Comparison of ENCODE assay signal across 30 cellular contexts in the genomic region with DNA sequence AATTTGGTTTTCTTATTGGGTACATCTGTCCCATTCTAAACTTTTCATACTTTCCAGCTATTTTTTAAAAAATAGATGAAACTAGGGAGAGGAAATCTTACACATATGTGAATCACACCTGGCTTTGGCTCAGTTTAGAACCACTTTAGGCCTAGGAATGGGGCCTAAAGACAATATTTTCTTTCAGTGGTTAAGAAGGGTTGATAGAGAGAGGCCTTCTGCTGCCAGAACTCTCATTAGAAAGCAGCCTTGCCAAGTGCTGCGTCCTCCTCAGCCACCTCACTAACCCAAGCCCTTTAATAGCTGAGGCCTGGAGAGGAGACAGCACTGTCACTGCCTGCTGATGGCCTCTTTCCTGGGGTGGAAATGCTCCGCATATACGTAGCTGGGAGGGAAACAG.
"Had no signal": no experiment of that assay in that cellular context is flagged by ENCODE, and none has a peak within 500 bp of the region (broad histone marks: within the 10 kb centered on the region; RNA-seq: fewer than 3 reads in every experiment).

No MANE protein-coding gene starts in this region.

- DNase-seq: activated B cell treated with CpG ODN at 0.5 μM for 24 hours; activated CD4-positive, alpha-beta memory T cell treated with anti-CD3 and anti-CD28 coated beads for 36 hours; activated CD4-positive, alpha-beta T cell treated with anti-CD3 and anti-CD28 coated beads for 4 hours; activated CD4-positive, alpha-beta T cell treated with anti-CD3 and anti-CD28 coated beads, Interleukin-2, amount 50 U/mL, for 1 hour; activated CD4-positive, CD25-positive, alpha-beta regulatory T cell treated with anti-CD3 and anti-CD28 coated beads, Interleukin-2, amount 50 U/mL, for 72 hours; activated CD8-positive, alpha-beta memory T cell treated with anti-CD3 and anti-CD28 coated beads, Interleukin-2, amount 50 U/mL, for 4 hours; activated gamma-delta T cell treated with Interleukin-2 at 50 U/mL for 16 hours; activated naive CD4-positive, alpha-beta T cell treated with anti-CD3 and anti-CD28 coated beads for 36 hours; activated T-cell treated with anti-CD3 and anti-CD28 coated beads for 4 hours; activated T-cell treated with anti-CD3 and anti-CD28 coated beads, Interleukin-2, amount 50 U/mL, for 4 hours; adrenal gland; caudate nucleus; NCI-H1105; NCI-H1417 treated with DMSO at 0.1 percent for 48 hours; NCI-H1694; NCI-H1930; NCI-H345; NCI-H510A; NCI-H526; NCI-H748 treated with DMSO at 0.1 percent for 48 hours; Right ventricle myocardium superior; SW 1271; T-helper 1 cell; T-helper 2 cell; T-helper 9 cell had no signal

- H3K27me3 Mint-ChIP-seq: activated CD4-positive, alpha-beta memory T cell treated with anti-CD3 and anti-CD28 coated beads for 36 hours had no signal

- H3K4me3 Mint-ChIP-seq: activated B cell treated with CpG ODN at 0.5 μM for 24 hours; activated CD4-positive, alpha-beta memory T cell treated with anti-CD3 and anti-CD28 coated beads for 36 hours; activated naive CD4-positive, alpha-beta T cell treated with anti-CD3 and anti-CD28 coated beads for 36 hours; activated T-cell treated with anti-CD3 and anti-CD28 coated beads, Interleukin-2, amount 50 U/mL, for 4 hours; activated T-helper 1 cell treated with anti-CD3 and anti-CD28 coated beads, Interleukin-12 subunit alpha, Interleukin-12 subunit beta, Interleukin-2, Interleukin-4 antibody, amounts not matched to agents 30 ng/mL and 10 ng/mL and 1 ng/mL, durations not matched to agents 14 hours and 24 hours and 36 hours; brain had no signal

- H3K4me3 ChIP-seq: adrenal gland, K562 had no signal

- H3K27ac ChIP-seq: adrenal gland, VCaP had no signal

- H3K27ac Mint-ChIP-seq: activated B cell treated with CpG ODN at 0.5 μM for 24 hours; activated CD4-positive, alpha-beta memory T cell treated with anti-CD3 and anti-CD28 coated beads for 36 hours; activated naive CD4-positive, alpha-beta T cell treated with anti-CD3 and anti-CD28 coated beads for 36 hours; activated naive CD4-positive, alpha-beta T cell treated with anti-CD3 and anti-CD28 coated beads, Interleukin-2, amount 50 U/mL, for 72 hours; activated T-helper 1 cell treated with anti-CD3 and anti-CD28 coated beads, Interleukin-12 subunit alpha, Interleukin-12 subunit beta, Interleukin-2, Interleukin-4 antibody, amounts not matched to agents 30 ng/mL and 10 ng/mL and 1 ng/mL, durations not matched to agents 14 hours and 24 hours and 36 hours had no signal

- H3K36me3 Mint-ChIP-seq: activated CD4-positive, alpha-beta memory T cell treated with anti-CD3 and anti-CD28 coated beads for 36 hours had no signal

- ATAC-seq: activated naive CD4-positive, alpha-beta T cell treated with anti-CD3 and anti-CD28 coated beads, Interleukin-2, amount 50 U/mL, for 72 hours; activated T-cell treated with anti-CD3 and anti-CD28 coated beads, Interleukin-2, amount 50 U/mL, for 4 hours; K562 had no signal

- H3K27me3 ChIP-seq: adrenal gland had no signal

- H3K36me3 ChIP-seq: adrenal gland had no signal

- H3K4me1 Mint-ChIP-seq: activated B cell treated with CpG ODN at 0.5 μM for 24 hours had no signal
